24 cellular contexts compared by ENCODE assay signal in genomic region chr1:45930258-45931150, GRCh38.
DNase-seq lines count a peak whose midpoint lies in the region; ATAC-seq and TF ChIP-seq lines count a peak whose summit lies in the region.
"Had no signal": no experiment of that assay in that cellular context is flagged by ENCODE, and none has a peak within 500 bp of the region (broad histone marks: within the 10 kb centered on the region; RNA-seq: fewer than 3 reads in every experiment).

No MANE protein-coding gene starts in this region.

- no peak overlapping the region for H3K4me3 ChIP-seq in GM23338
- H3K4me3 ChIP-seq in SU-DHL-6 (ENCODE audit: insufficient read depth, low read length, poor library complexity, severe bottlenecking) = no peak overlapping the region
- no peak overlapping the region for H3K4me3 ChIP-seq in skeletal muscle satellite cell (ENCODE audit: low read length)
- no peak overlapping the region for H3K4me3 ChIP-seq in PC-9
- no peak overlapping the region for H3K4me3 ChIP-seq in upper lobe of left lung
- H3K4me3 ChIP-seq: left ventricle myocardium inferior, right lobe of liver, thyroid gland had no signal

- TF ChIP-seq POLR2A in upper lobe of left lung (IDR thresholded peaks at IDR 0.05) = no peak

- peaks cover 50% of the 10 kb centered on the region for H3K4me1 Mint-ChIP-seq in GM23338

- H2AFZ ChIP-seq in GM23338 (no peak overlapping the region), SU-DHL-6 (ENCODE audit: low read depth, low read length, severe bottlenecking) (no peak overlapping the region), PC-9 (no peak overlapping the region)

- H3F3A ChIP-seq in GM23338 (replicated peaks; ENCODE audit: low read depth) (no peaks in the 10 kb centered on the region), SU-DHL-6 (ENCODE audit: insufficient read depth) (peaks cover 45% of the 10 kb centered on the region), PC-9 (ENCODE audit: insufficient read depth, low read depth) (peaks cover 16% of the 10 kb centered on the region; the same call in 1 of the 2 replicates)

- H3K9ac ChIP-seq in SU-DHL-6 (ENCODE audit: low read length) (no peak overlapping the region), skeletal muscle satellite cell (ENCODE audit: low read depth, low read length) (peak overlapping the region; percentile 21)

- intact Hi-C loops in PC-9 (cut with micrococcal nuclease; ENCODE audit: unreplicated experiment) = no loop called here

- H3K79me2 ChIP-seq in GM23338 (replicated peaks; ENCODE audit: insufficient read depth) (peaks cover 22% of the 10 kb centered on the region), SU-DHL-6 (ENCODE audit: insufficient read depth, low read length) (peaks cover 74% of the 10 kb centered on the region), PC-9 (ENCODE audit: low read depth) (no peaks in the 10 kb centered on the region)

- 86 to 92% methylated on average over 7 of the region's 7 CpGs for WGBS in upper lobe of left lung, 2 donors

- H3K27me3 ChIP-seq in GM23338 (ENCODE audit: insufficient read depth) (no peaks in the 10 kb centered on the region), SU-DHL-6 (ENCODE audit: low read length) (no peaks in the 10 kb centered on the region), skeletal muscle satellite cell (ENCODE audit: control insufficient read depth, insufficient read depth, low read length) (no peaks in the 10 kb centered on the region), PC-9 (ENCODE audit: insufficient read depth, low read depth) (no peaks in the 10 kb centered on the region), upper lobe of left lung (no peaks in the 10 kb centered on the region)
- H3K27me3 ChIP-seq: brain microvascular endothelial cell, right lobe of liver, thyroid gland had no signal

- H3K9me2 ChIP-seq in GM23338 (ENCODE audit: insufficient read depth) (no peaks in the 10 kb centered on the region), SU-DHL-6 (replicated peaks; ENCODE audit: insufficient read depth, low read length) (no peaks in the 10 kb centered on the region), PC-9 (ENCODE audit: insufficient read depth) (no peaks in the 10 kb centered on the region)

- 0 out of 2 replicates have a peak overlapping the region, but pooled peaks have one; percentile 84 for H3K27ac ChIP-seq in GM23338 (ENCODE audit: low read depth)
- H3K27ac ChIP-seq in SU-DHL-6 (ENCODE audit: low read depth, low read length) = peak overlapping the region; percentile 46; the same call in 1 of the 2 replicates
- H3K27ac ChIP-seq in PC-9 = no peak overlapping the region
- peak overlapping the region in 1 of 4 donors; percentile 27 for H3K27ac ChIP-seq in upper lobe of left lung
- H3K27ac ChIP-seq: left ventricle myocardium inferior, right lobe of liver, thyroid gland had no signal

- no peak overlapping the region for H3K4me3 Mint-ChIP-seq in GM23338
- H3K4me3 Mint-ChIP-seq: activated CD4-positive, alpha-beta T cell treated with anti-CD3 and anti-CD28 coated beads, Interleukin-2, amount 10 ng/mL, durations not matched to agents 24 days and 14 days; activated naive CD4-positive, alpha-beta T cell treated with anti-CD3 and anti-CD28 coated beads, Interleukin-2, amount 50 U/mL, for 24 hours had no signal

- POLR2A ChIA-PET in PC-9 (lab: Charles Lee; ENCODE audit: unreplicated experiment) = no interaction called here

- H3K9me3 Mint-ChIP-seq in GM23338 = no peaks in the 10 kb centered on the region
- H3K9me3 Mint-ChIP-seq: activated CD4-positive, alpha-beta T cell treated with anti-CD3 and anti-CD28 coated beads, Interleukin-2, amount 10 ng/mL, durations not matched to agents 24 days and 14 days; activated naive CD4-positive, alpha-beta T cell treated with anti-CD3 and anti-CD28 coated beads, Interleukin-2, amount 50 U/mL, for 24 hours had no signal

- CTCF ChIA-PET in PC-9 (lab: Charles Lee) = no interaction called here

- H3K9me3 ChIP-seq in SU-DHL-6 (ENCODE audit: insufficient read depth, low read length) (no peaks in the 10 kb centered on the region), skeletal muscle satellite cell (replicated peaks; ENCODE audit: low read length) (no peaks in the 10 kb centered on the region), PC-9 (ENCODE audit: insufficient read depth, low read depth) (no peaks in the 10 kb centered on the region), upper lobe of left lung (no peaks in the 10 kb centered on the region)
- H3K9me3 ChIP-seq: left ventricle myocardium inferior, right lobe of liver, thyroid gland had no signal

- peak overlapping the region; percentile 79 for H3K27ac Mint-ChIP-seq in GM23338
- H3K27ac Mint-ChIP-seq: activated CD4-positive, alpha-beta T cell treated with anti-CD3 and anti-CD28 coated beads, Interleukin-2, amount 10 ng/mL, durations not matched to agents 24 days and 14 days; activated naive CD4-positive, alpha-beta T cell treated with anti-CD3 and anti-CD28 coated beads, Interleukin-2, amount 50 U/mL, for 24 hours had no signal

- ATAC-seq in GM23338 (no peak), upper lobe of left lung (ENCODE audit: low FRiP score in 2 of 2) (no peak)

- no peaks in the 10 kb centered on the region for H3K36me3 Mint-ChIP-seq in GM23338 (ENCODE audit: low read depth)
- H3K36me3 Mint-ChIP-seq: activated naive CD4-positive, alpha-beta T cell treated with anti-CD3 and anti-CD28 coated beads, Interleukin-2, amount 50 U/mL, for 24 hours had no signal

- no peaks in the 10 kb centered on the region for H4K20me1 ChIP-seq in GM23338 (replicated peaks; ENCODE audit: insufficient read depth)
- H4K20me1 ChIP-seq in SU-DHL-6 (ENCODE audit: low read depth, low read length) = no peaks in the 10 kb centered on the region
- no peaks in the 10 kb centered on the region for H4K20me1 ChIP-seq in PC-9 (ENCODE audit: insufficient read depth)

- H3K4me1 ChIP-seq in GM23338 (ENCODE audit: insufficient read depth) (peaks cover 52% of the 10 kb centered on the region), skeletal muscle satellite cell (ENCODE audit: control insufficient read depth, insufficient read depth, low read length) (peaks cover 21% of the 10 kb centered on the region), PC-9 (replicated peaks; ENCODE audit: insufficient read depth) (peaks cover 12% of the 10 kb centered on the region; the same call in 1 of the 2 replicates), upper lobe of left lung (peaks cover 0 to 7% (median 6%) of the 10 kb centered on the region in 4 donors)

- H3K36me3 ChIP-seq in GM23338 (ENCODE audit: insufficient read depth) (no peaks in the 10 kb centered on the region), SU-DHL-6 (ENCODE audit: low read length) (no peaks in the 10 kb centered on the region), skeletal muscle satellite cell (ENCODE audit: insufficient read depth, low read length) (no peaks in the 10 kb centered on the region), PC-9 (ENCODE audit: low read depth) (no peaks in the 10 kb centered on the region), upper lobe of left lung (no peaks in the 10 kb centered on the region)
- H3K36me3 ChIP-seq: brain microvascular endothelial cell, left ventricle myocardium inferior, right lobe of liver, thyroid gland, WERI-Rb-1 had no signal

- H3K4me2 ChIP-seq in GM23338 (no peak overlapping the region), SU-DHL-6 (ENCODE audit: low read depth, low read length, poor library complexity, severe bottlenecking) (no peak overlapping the region), skeletal muscle satellite cell (ENCODE audit: low read length) (no peak overlapping the region), PC-9 (no peak overlapping the region)

- peaks cover 5% of the 10 kb centered on the region for H3K27me3 Mint-ChIP-seq in GM23338 (ENCODE audit: insufficient read depth, low read depth, poor library complexity)
- H3K27me3 Mint-ChIP-seq: activated CD4-positive, alpha-beta T cell treated with anti-CD3 and anti-CD28 coated beads, Interleukin-2, amount 10 ng/mL, durations not matched to agents 24 days and 14 days; activated naive CD4-positive, alpha-beta T cell treated with anti-CD3 and anti-CD28 coated beads, Interleukin-2, amount 50 U/mL, for 24 hours had no signal

- no TSS peak for BruUV-seq in PC-9 (replicated peaks; lab: Mats Ljungman, UMichigan)

- no peak for TF ChIP-seq CTCF in GM23338 (conservative IDR thresholded peaks at IDR 0.05; ENCODE audit: low read depth in 2 of 2)
- TF ChIP-seq CTCF in SU-DHL-6 (IDR thresholded peaks at IDR 0.05; ENCODE audit: insufficient read depth, low read length, poor library complexity, severe bottlenecking) = no peak
- no peak for TF ChIP-seq CTCF in PC-9 (conservative IDR thresholded peaks at IDR 0.05)
- TF ChIP-seq CTCF in upper lobe of left lung (IDR thresholded peaks at IDR 0.05) = no peak

- no peak for TF ChIP-seq EP300 in upper lobe of left lung (IDR thresholded peaks at IDR 0.05)

- DNase-seq in GM23338 (ENCODE audit: low spot score) (no peak), fibroblast of gingiva (ENCODE audit: low read depth) (peak; percentile 18), PC-9 (no peak), upper lobe of left lung (no peak), NCI-H2171 treated with DMSO at 0.1 percent for 48 hours (lab: John Stamatoyannopoulos, UW) (no peak)
- DNase-seq: activated CD4-positive, alpha-beta T cell treated with anti-CD3 and anti-CD28 coated beads, Interleukin-2, amount 10 ng/mL, durations not matched to agents 24 days and 14 days; activated CD8-positive, alpha-beta memory T cell treated with anti-CD3 and anti-CD28 coated beads for 24 hours; activated T-cell treated with anti-CD3 and anti-CD28 coated beads for 4 hours; amniotic stem cell; brain microvascular endothelial cell; C1 segment of cervical spinal cord; left ventricle myocardium inferior; NCI-H1436; NCI-H2081 treated with DMSO at 0.1 percent for 48 hours; NCI-H345; NCI-H69; right lobe of liver; SHP77 treated with DMSO at 0.1 percent for 48 hours; stimulated activated CD4-positive, alpha-beta T cell treated with anti-CD3 and anti-CD28 coated beads, Interleukin-4, amount 100 ng/mL, for 24 hours; WERI-Rb-1 had no signal

TF ChIP-seq in GM23338, 12 proteins besides CTCF, POLR2A, EP300 and RAD21 (continues in another document):
- no peak for TF ChIP-seq ZNF114 (CRISPR knock-in tag; IDR thresholded peaks at IDR 0.05)
- TF ChIP-seq EZH2phosphoT487 (IDR thresholded peaks at IDR 0.05; ENCODE audit: unreplicated experiment) = no peak
- TF ChIP-seq NANOG (IDR thresholded peaks at IDR 0.05; ENCODE audit: borderline replicate concordance) = no peak
- TF ChIP-seq POLR2AphosphoS5 (IDR thresholded peaks at IDR 0.05; ENCODE audit: low read depth) = no peak
- no peak for TF ChIP-seq STAT1 (IDR thresholded peaks at IDR 0.05; ENCODE audit: unreplicated experiment)
- TF ChIP-seq ZNF331 (CRISPR knock-in tag; IDR thresholded peaks at IDR 0.05; ENCODE audit: low read depth) = no peak
- TF ChIP-seq CREB1 (CRISPR knock-in tag; IDR thresholded peaks at IDR 0.05; ENCODE audit: low read depth) = no peak
